ENCODE assay signal across 11 cellular contexts in genomic region chr1:31396633-31397351, GRCh38. TPM values are rescaled to one million over a fixed set of nuclear protein-coding genes. Genes with fewer than 3 reads are reported as not detected.
DNase-seq lines count a peak whose midpoint lies in the region; ATAC-seq, FAIRE-seq and TF ChIP-seq lines count a peak whose summit lies in the region.
"Had no signal": no experiment of that assay in that cellular context is flagged by ENCODE, and none has a peak within 500 bp of the region (broad histone marks: within the 10 kb centered on the region; RNA-seq: fewer than 3 reads in every experiment).

No MANE protein-coding gene starts in this region.

- ATAC-seq in WTC11 (peak; percentile 14; the same call in 1 of the 2 replicates), HepG2 (no peak), left lung (no peak)
- ATAC-seq: Panc1 had no signal

- no peaks in the 10 kb centered on the region for H3K9me3 Mint-ChIP-seq in Calu3 (ENCODE audit: low read depth, unreplicated experiment)
- no peaks in the 10 kb centered on the region for H3K9me3 Mint-ChIP-seq in WTC11
- H3K9me3 Mint-ChIP-seq: activated naive CD4-positive, alpha-beta T cell treated with anti-CD3 and anti-CD28 coated beads, Interleukin-2, amount 50 U/mL, for 24 hours had no signal

- TF ChIP-seq CTCF in Calu3 (IDR thresholded peaks at IDR 0.05; ENCODE audit: unreplicated experiment) (peak; percentile 49), KMS-11 (conservative IDR thresholded peaks at IDR 0.05; ENCODE audit: low read depth, low read length) (peak; percentile 54), WTC11 (IDR thresholded peaks at IDR 0.05) (peak; percentile 37; the same call in 1 of the 2 replicates), HepG2 (CRISPR knock-in tag; IDR thresholded peaks at IDR 0.05) (peak; percentile 62), sigmoid colon (IDR thresholded peaks at IDR 0.05) (no peak), left lung (IDR thresholded peaks at IDR 0.05) (peak in 1 of 2 donors; percentile 16)

- H3K9ac ChIP-seq in KMS-11 (no peak overlapping the region), HepG2 (ENCODE audit: insufficient read depth, low read depth, low read length) (no peak overlapping the region)

- H3K4me2 ChIP-seq in KMS-11, result no peak overlapping the region
- H3K4me2 ChIP-seq in HepG2 (ENCODE audit: low read depth, low read length), result no peak overlapping the region

- H3K36me3 ChIP-seq in KMS-11 (ENCODE audit: insufficient read depth) (no peaks in the 10 kb centered on the region), HepG2 (replicated peaks in 1 of 2; ENCODE audit: control insufficient read depth in 1 of 2, insufficient read depth in 2 of 2, low read length in 2 of 2) (no peaks in the 10 kb centered on the region), sigmoid colon (no peaks in the 10 kb centered on the region), left lung (no peaks in the 10 kb centered on the region)

- no peak for TF ChIP-seq EP300 in HepG2 (IDR thresholded peaks at IDR 0.05; ENCODE audit: low read depth in 2 of 2, low read length in 2 of 2)
- TF ChIP-seq EP300 in HepG2 (CRISPR knock-in tag; IDR thresholded peaks at IDR 0.05; ENCODE audit: borderline replicate concordance), result no peak
- TF ChIP-seq EP300 in sigmoid colon (IDR thresholded peaks at IDR 0.05), result no peak

- TF ChIP-seq POLR2A in HepG2 (IDR thresholded peaks at IDR 0.05; ENCODE audit: insufficient read depth in 1 of 2, low read depth in 2 of 2, low read length in 2 of 2), result no peak
- no peak for TF ChIP-seq POLR2A in sigmoid colon (IDR thresholded peaks at IDR 0.05)

- no peak for TF ChIP-seq RAD21 in HepG2 (CRISPR knock-in tag; IDR thresholded peaks at IDR 0.05)

- H3K4me1 Mint-ChIP-seq in Calu3 (ENCODE audit: low read depth, unreplicated experiment) (peaks cover 25% of the 10 kb centered on the region), WTC11 (peaks cover 13% of the 10 kb centered on the region)

- 47% methylated on average over 3 of the region's 3 CpGs for WGBS in HepG2 (ENCODE audit: low lambda C conversion rate)
- WGBS in sigmoid colon, 2 donors, result 96% methylated on average over 3 of the region's 3 CpGs

- H3K27ac ChIP-seq in KMS-11 (no peak overlapping the region), HepG2 (ENCODE audit: extremely low read length, insufficient read depth, low read length) (no peak overlapping the region), sigmoid colon (no peak overlapping the region), left lung (no peak overlapping the region)

- H3K79me2 ChIP-seq in KMS-11 (ENCODE audit: insufficient read depth, low read depth) (no peaks in the 10 kb centered on the region), HepG2 (ENCODE audit: insufficient read depth, low read length) (no peaks in the 10 kb centered on the region)

- H4K20me1 ChIP-seq in KMS-11 (ENCODE audit: insufficient read depth) (no peaks in the 10 kb centered on the region), HepG2 (ENCODE audit: insufficient read depth, low read length) (no peaks in the 10 kb centered on the region)

- DNase-seq in Calu3 (peak; percentile 17), WTC11 (ENCODE audit: low spot score) (peak; percentile 58), HepG2 (ENCODE audit: low spot score) (no peak), cerebellum (ENCODE audit: low spot score) (no peak), midbrain (lab: John Stamatoyannopoulos, UW) (no peak), sigmoid colon (no peak), left lung (no peak)

- no peak for FAIRE-seq in HepG2 (lab: Jason Lieb, UNC)

- H2AFZ ChIP-seq in KMS-11 (ENCODE audit: low read depth) (no peak overlapping the region), HepG2 (ENCODE audit: low read length) (no peak overlapping the region)

- in situ Hi-C loops in HepG2 (cut with HindIII; ENCODE audit: extremely low pct_ligation_motif_present, low pct_unique_long_range_greater_than_20kb), result loop anchor here (5.0 kb wide), 1 partner anchor 156 kb away; no protein-coding TSS in a partner anchor

- H3K27ac Mint-ChIP-seq in Calu3 (ENCODE audit: unreplicated experiment) (no peak overlapping the region), WTC11 (no peak overlapping the region)
- H3K27ac Mint-ChIP-seq: activated naive CD4-positive, alpha-beta T cell treated with anti-CD3 and anti-CD28 coated beads, Interleukin-2, amount 50 U/mL, for 24 hours had no signal

- CTCF ChIA-PET in Calu3 (lab: Charles Lee), result interaction anchor here (1.0 to 2.0 kb wide), 3 partner anchors 25 to 229 kb away, joined by 4 to 6 read pairs (median 5); no protein-coding TSS in a partner anchor
- CTCF ChIA-PET in WTC11 (lab: Charles Lee), result interaction anchor here (0.6 to 6.3 kb wide), 13 partner anchors 10 to 215 kb away, joined by 3 to 225 read pairs (median 6); partner anchors contain the start of genes FABP3 and SERINC2
- CTCF ChIA-PET in HepG2 (lab: Yijun Ruan, JAX; ENCODE audit: low intra/inter-chr PET ratio, low total read pairs), result interaction anchor here (5.4 kb wide), 1 partner anchor 26 kb away, joined by 95 read pairs; no protein-coding TSS in a partner anchor

- H3K4me1 ChIP-seq in KMS-11 (ENCODE audit: low read depth, poor library complexity, severe bottlenecking), result peaks cover 9% of the 10 kb centered on the region
- H3K4me1 ChIP-seq in HepG2 (ENCODE audit: insufficient read depth, low read length), result peaks cover 45% of the 10 kb centered on the region
- peaks cover 0 to 9% (median 7%) of the 10 kb centered on the region in 4 donors for H3K4me1 ChIP-seq in sigmoid colon
- peaks cover 7 to 31% of the 10 kb centered on the region in 2 donors for H3K4me1 ChIP-seq in left lung

- H3K4me3 ChIP-seq in KMS-11 (IDR thresholded peaks at IDR 0.05; ENCODE audit: insufficient read depth, low read depth, low read length), result no peak overlapping the region
- H3K4me3 ChIP-seq in HepG2 (replicated peaks in 1 of 3; ENCODE audit: insufficient read depth in 1 of 3, low read depth in 2 of 3, low read length in 3 of 3), result no peak overlapping the region
- no peak overlapping the region for H3K4me3 ChIP-seq in sigmoid colon
- no peak overlapping the region for H3K4me3 ChIP-seq in left lung

- BruUV-seq in Calu3 (replicated peaks; lab: Mats Ljungman, UMichigan), result no TSS peak
- no TSS peak for BruUV-seq in HepG2 (replicated peaks; lab: Mats Ljungman, UMichigan)

- POLR2A ChIA-PET in WTC11 (lab: Charles Lee), result no interaction called here
- POLR2A ChIA-PET in HepG2 (lab: Yijun Ruan, JAX), result interaction anchor here (0.5 kb wide), 1 partner anchor 56 kb away, joined by 3 read pairs; no protein-coding TSS in a partner anchor

- H3K4me3 Mint-ChIP-seq in Calu3 (ENCODE audit: low read depth, unreplicated experiment), result no peak overlapping the region
- H3K4me3 Mint-ChIP-seq in WTC11, result no peak overlapping the region
- H3K4me3 Mint-ChIP-seq: activated naive CD4-positive, alpha-beta T cell treated with anti-CD3 and anti-CD28 coated beads, Interleukin-2, amount 50 U/mL, for 24 hours had no signal

- H3K9me3 ChIP-seq in HepG2 (ENCODE audit: low read length), result no peaks in the 10 kb centered on the region
- no peaks in the 10 kb centered on the region for H3K9me3 ChIP-seq in sigmoid colon
- no peaks in the 10 kb centered on the region for H3K9me3 ChIP-seq in left lung

- H3K36me3 Mint-ChIP-seq in Calu3 (ENCODE audit: insufficient read depth, unreplicated experiment) (no peaks in the 10 kb centered on the region), WTC11 (no peaks in the 10 kb centered on the region)
- H3K36me3 Mint-ChIP-seq: activated naive CD4-positive, alpha-beta T cell treated with anti-CD3 and anti-CD28 coated beads, Interleukin-2, amount 50 U/mL, for 24 hours had no signal

- H3K27me3 ChIP-seq in KMS-11 (ENCODE audit: insufficient read depth, low read depth), result no peaks in the 10 kb centered on the region
- peaks cover 0 to 2% of the 10 kb centered on the region in 2 experiments; a peak in 1 of 5 replicates for H3K27me3 ChIP-seq in HepG2 (ENCODE audit: control insufficient read depth in 1 of 2, insufficient read depth in 2 of 2, low read length in 2 of 2)
- H3K27me3 ChIP-seq in sigmoid colon, result no peaks in the 10 kb centered on the region
- peaks cover 0 to 4% of the 10 kb centered on the region in 2 donors for H3K27me3 ChIP-seq in left lung

- H3K27me3 Mint-ChIP-seq in Calu3 (ENCODE audit: unreplicated experiment), result no peaks in the 10 kb centered on the region
- peaks cover 9% of the 10 kb centered on the region for H3K27me3 Mint-ChIP-seq in WTC11 (ENCODE audit: low read depth)

- intact Hi-C loops in Calu3 (cut with micrococcal nuclease; ENCODE audit: unreplicated experiment) (no loop called here), HepG2 (cut with micrococcal nuclease; ENCODE audit: unreplicated experiment) (no loop called here), sigmoid colon (cut with DNase I) (loop anchor here (2.0 kb wide), 1 partner anchor 26 kb away; no protein-coding TSS in a partner anchor), left lung (cut with DNase I) (no loop called here)

RNA-seq across cellular contexts. Expression of gene SERINC2, which starts 16.2 kb away (rescaled TPM):
- total RNA-seq in Calu3 (2022) (67.7 and 79.8 TPM in 2 replicates), WTC11 (2021) (26.0 to 27.8 TPM (median 27.6 TPM) in 3 replicates), HepG2 (2016; rRNA removed; fragmentation: Illumina TruSeq; extraction: Trizol) (3.0 and 4.8 TPM in 2 replicates), cerebellum (2.8 TPM), sigmoid colon (under 1 TPM; 0.33 to 0.81 (median 0.63) TPM), left lung (100 to 1,000 TPM in 1 of 2 donors, 10 to 100 TPM in 1; 46.7 to 126 TPM)
- total RNA-seq in HepG2 (2016; cell fraction: cytosol; rRNA removed; fragmentation: Illumina TruSeq; extraction: Trizol; ENCODE audit: low read depth), result 9.1 and 12.6 TPM in 2 replicates
- total RNA-seq in HepG2 (2016; cell fraction: insoluble cytoplasmic fraction; rRNA removed; fragmentation: Illumina TruSeq; extraction: Trizol), result 2.2 and 4.5 TPM in 2 replicates
- total RNA-seq in HepG2 (2016; cell fraction: membrane; rRNA removed; fragmentation: Illumina TruSeq; extraction: Trizol), result 12.8 and 17.7 TPM in 2 replicates
- total RNA-seq in HepG2 (2016; cell fraction: nucleus; rRNA removed; fragmentation: Illumina TruSeq; extraction: Trizol), result 4.1 and 4.4 TPM in 2 replicates
- polyA plus RNA-seq in HepG2 (2011; rRNA removed) (126 and 165 TPM in 2 replicates), sigmoid colon (100 to 1,000 TPM; 134 to 254 (median 219) TPM)
- polyA plus RNA-seq in HepG2 (2011; cell fraction: cytosol; rRNA removed), result 143 and 167 TPM in 2 replicates
- polyA plus RNA-seq in HepG2 (2011; cell fraction: nucleus; rRNA removed), result 209 and 229 TPM in 2 replicates
- 90.5 and 102 TPM in 2 replicates for polyA plus RNA-seq in HepG2 (2012)
- polyA plus RNA-seq in HepG2 (2016; cell fraction: cytosol; fragmentation: Illumina TruSeq; extraction: Trizol; ENCODE audit: low read depth), result 28.9 and 29.6 TPM in 2 replicates
- 6.0 and 7.0 TPM in 2 replicates for polyA plus RNA-seq in HepG2 (2016; cell fraction: insoluble cytoplasmic fraction; fragmentation: Illumina TruSeq; extraction: Trizol; ENCODE audit: low read depth)
- 31.1 and 34.7 TPM in 2 replicates for polyA plus RNA-seq in HepG2 (2016; cell fraction: membrane; fragmentation: Illumina TruSeq; extraction: Trizol; ENCODE audit: low read depth)
- 13.8 and 14.5 TPM in 2 replicates for polyA plus RNA-seq in HepG2 (2016; cell fraction: nucleus; fragmentation: Illumina TruSeq; extraction: Trizol; ENCODE audit: insufficient read depth, low read depth)
- polyA minus RNA-seq in HepG2 (2011; rRNA and poly(A)+ RNA removed; ENCODE audit: low replicate concordance), result 18.6 and 182 TPM in 2 replicates
- polyA minus RNA-seq in HepG2 (2011; cell fraction: cytosol; rRNA and poly(A)+ RNA removed), result 50.9 and 52.1 TPM in 2 replicates
- polyA minus RNA-seq in HepG2 (2011; cell fraction: nucleus; rRNA and poly(A)+ RNA removed), result 32.4 and 36.7 TPM in 2 replicates

RNA-seq across cellular contexts. Expression of gene FABP3, which starts 23.9 kb away (rescaled TPM):
- not detected in 2 replicates for total RNA-seq in Calu3 (2022)
- 18.0 to 25.0 TPM (median 19.0 TPM) in 3 replicates for total RNA-seq in WTC11 (2021)
- total RNA-seq in HepG2 (2016; rRNA removed; fragmentation: Illumina TruSeq; extraction: Trizol), result 0.24 and 0.46 TPM in 2 replicates
- not detected in 2 replicates for total RNA-seq in HepG2 (2016; cell fraction: cytosol; rRNA removed; fragmentation: Illumina TruSeq; extraction: Trizol; ENCODE audit: low read depth)
- total RNA-seq in HepG2 (2016; cell fraction: insoluble cytoplasmic fraction; rRNA removed; fragmentation: Illumina TruSeq; extraction: Trizol), result 0.17 TPM in 1 of 2 replicates, not detected in the other
- 0.40 TPM in 1 of 2 replicates, not detected in the other for total RNA-seq in HepG2 (2016; cell fraction: membrane; rRNA removed; fragmentation: Illumina TruSeq; extraction: Trizol)
- total RNA-seq in HepG2 (2016; cell fraction: nucleus; rRNA removed; fragmentation: Illumina TruSeq; extraction: Trizol), result not detected in 2 replicates
- polyA plus RNA-seq in HepG2 (2011; rRNA removed), result 0.21 and 0.37 TPM in 2 replicates
- 0.28 and 0.64 TPM in 2 replicates for polyA plus RNA-seq in HepG2 (2011; cell fraction: cytosol; rRNA removed)
- 0.38 TPM in 1 of 2 replicates, not detected in the other for polyA plus RNA-seq in HepG2 (2011; cell fraction: nucleus; rRNA removed)
- 0.45 TPM in 1 of 2 replicates, not detected in the other for polyA plus RNA-seq in HepG2 (2012)
- polyA plus RNA-seq in HepG2 (2016; cell fraction: cytosol; fragmentation: Illumina TruSeq; extraction: Trizol; ENCODE audit: low read depth), result not detected in 2 replicates
- polyA plus RNA-seq in HepG2 (2016; cell fraction: insoluble cytoplasmic fraction; fragmentation: Illumina TruSeq; extraction: Trizol; ENCODE audit: low read depth), result not detected in 2 replicates
- 0.43 TPM in 1 of 2 replicates, not detected in the other for polyA plus RNA-seq in HepG2 (2016; cell fraction: membrane; fragmentation: Illumina TruSeq; extraction: Trizol; ENCODE audit: low read depth)
- not detected in 2 replicates for polyA plus RNA-seq in HepG2 (2016; cell fraction: nucleus; fragmentation: Illumina TruSeq; extraction: Trizol; ENCODE audit: insufficient read depth, low read depth)
- polyA minus RNA-seq in HepG2 (2011; rRNA and poly(A)+ RNA removed; ENCODE audit: low replicate concordance), result 0.82 and 10.2 TPM in 2 replicates
- not detected in 2 replicates for polyA minus RNA-seq in HepG2 (2011; cell fraction: cytosol; rRNA and poly(A)+ RNA removed)
- polyA minus RNA-seq in HepG2 (2011; cell fraction: nucleus; rRNA and poly(A)+ RNA removed), result not detected in 2 replicates
- total RNA-seq in cerebellum, result 17.9 TPM
- 10 to 100 TPM in 3 of 4 donors, 1 to 10 TPM in 1; 6.4 to 26.3 (median 19.6) TPM for total RNA-seq in sigmoid colon
- 10 to 100 TPM; 10.0 to 31.2 (median 16.4) TPM for polyA plus RNA-seq in sigmoid colon
- total RNA-seq in left lung, result 10 to 100 TPM; 17.1 to 71.0 TPM
- total RNA-seq: mononuclear cell had no signal

Comparison
In these comparisons a context has a peak if more than half of its experiments do, and no peak if none do; other contexts are left out.
1. DNase-seq: peak in Calu3 (single experiment) and WTC11 (single experiment); none in HepG2 (single experiment), cerebellum (single experiment), midbrain (single experiment), sigmoid colon (single experiment) and left lung (0 of 2).
2. CTCF ChIP-seq: peak in Calu3 (single experiment), KMS-11 (single experiment), WTC11 (single experiment) and HepG2 (single experiment); none in sigmoid colon (0 of 4).